In genomic region chr4:147863808-147864472, GRCh38 we compare ENCODE assay signal across 2 cellular contexts.
TF ChIP-seq lines count a peak whose summit lies in the region.

No MANE protein-coding gene starts in this region.

TF ChIP-seq in GM23338, 12 proteins besides CTCF, POLR2A, EP300 and RAD21 (continued from another document):
- no peak for TF ChIP-seq STAT1 (IDR thresholded peaks at IDR 0.05; ENCODE audit: unreplicated experiment)
- no peak for TF ChIP-seq REST (IDR thresholded peaks at IDR 0.05; ENCODE audit: unreplicated experiment)
- TF ChIP-seq, protein P1, sequence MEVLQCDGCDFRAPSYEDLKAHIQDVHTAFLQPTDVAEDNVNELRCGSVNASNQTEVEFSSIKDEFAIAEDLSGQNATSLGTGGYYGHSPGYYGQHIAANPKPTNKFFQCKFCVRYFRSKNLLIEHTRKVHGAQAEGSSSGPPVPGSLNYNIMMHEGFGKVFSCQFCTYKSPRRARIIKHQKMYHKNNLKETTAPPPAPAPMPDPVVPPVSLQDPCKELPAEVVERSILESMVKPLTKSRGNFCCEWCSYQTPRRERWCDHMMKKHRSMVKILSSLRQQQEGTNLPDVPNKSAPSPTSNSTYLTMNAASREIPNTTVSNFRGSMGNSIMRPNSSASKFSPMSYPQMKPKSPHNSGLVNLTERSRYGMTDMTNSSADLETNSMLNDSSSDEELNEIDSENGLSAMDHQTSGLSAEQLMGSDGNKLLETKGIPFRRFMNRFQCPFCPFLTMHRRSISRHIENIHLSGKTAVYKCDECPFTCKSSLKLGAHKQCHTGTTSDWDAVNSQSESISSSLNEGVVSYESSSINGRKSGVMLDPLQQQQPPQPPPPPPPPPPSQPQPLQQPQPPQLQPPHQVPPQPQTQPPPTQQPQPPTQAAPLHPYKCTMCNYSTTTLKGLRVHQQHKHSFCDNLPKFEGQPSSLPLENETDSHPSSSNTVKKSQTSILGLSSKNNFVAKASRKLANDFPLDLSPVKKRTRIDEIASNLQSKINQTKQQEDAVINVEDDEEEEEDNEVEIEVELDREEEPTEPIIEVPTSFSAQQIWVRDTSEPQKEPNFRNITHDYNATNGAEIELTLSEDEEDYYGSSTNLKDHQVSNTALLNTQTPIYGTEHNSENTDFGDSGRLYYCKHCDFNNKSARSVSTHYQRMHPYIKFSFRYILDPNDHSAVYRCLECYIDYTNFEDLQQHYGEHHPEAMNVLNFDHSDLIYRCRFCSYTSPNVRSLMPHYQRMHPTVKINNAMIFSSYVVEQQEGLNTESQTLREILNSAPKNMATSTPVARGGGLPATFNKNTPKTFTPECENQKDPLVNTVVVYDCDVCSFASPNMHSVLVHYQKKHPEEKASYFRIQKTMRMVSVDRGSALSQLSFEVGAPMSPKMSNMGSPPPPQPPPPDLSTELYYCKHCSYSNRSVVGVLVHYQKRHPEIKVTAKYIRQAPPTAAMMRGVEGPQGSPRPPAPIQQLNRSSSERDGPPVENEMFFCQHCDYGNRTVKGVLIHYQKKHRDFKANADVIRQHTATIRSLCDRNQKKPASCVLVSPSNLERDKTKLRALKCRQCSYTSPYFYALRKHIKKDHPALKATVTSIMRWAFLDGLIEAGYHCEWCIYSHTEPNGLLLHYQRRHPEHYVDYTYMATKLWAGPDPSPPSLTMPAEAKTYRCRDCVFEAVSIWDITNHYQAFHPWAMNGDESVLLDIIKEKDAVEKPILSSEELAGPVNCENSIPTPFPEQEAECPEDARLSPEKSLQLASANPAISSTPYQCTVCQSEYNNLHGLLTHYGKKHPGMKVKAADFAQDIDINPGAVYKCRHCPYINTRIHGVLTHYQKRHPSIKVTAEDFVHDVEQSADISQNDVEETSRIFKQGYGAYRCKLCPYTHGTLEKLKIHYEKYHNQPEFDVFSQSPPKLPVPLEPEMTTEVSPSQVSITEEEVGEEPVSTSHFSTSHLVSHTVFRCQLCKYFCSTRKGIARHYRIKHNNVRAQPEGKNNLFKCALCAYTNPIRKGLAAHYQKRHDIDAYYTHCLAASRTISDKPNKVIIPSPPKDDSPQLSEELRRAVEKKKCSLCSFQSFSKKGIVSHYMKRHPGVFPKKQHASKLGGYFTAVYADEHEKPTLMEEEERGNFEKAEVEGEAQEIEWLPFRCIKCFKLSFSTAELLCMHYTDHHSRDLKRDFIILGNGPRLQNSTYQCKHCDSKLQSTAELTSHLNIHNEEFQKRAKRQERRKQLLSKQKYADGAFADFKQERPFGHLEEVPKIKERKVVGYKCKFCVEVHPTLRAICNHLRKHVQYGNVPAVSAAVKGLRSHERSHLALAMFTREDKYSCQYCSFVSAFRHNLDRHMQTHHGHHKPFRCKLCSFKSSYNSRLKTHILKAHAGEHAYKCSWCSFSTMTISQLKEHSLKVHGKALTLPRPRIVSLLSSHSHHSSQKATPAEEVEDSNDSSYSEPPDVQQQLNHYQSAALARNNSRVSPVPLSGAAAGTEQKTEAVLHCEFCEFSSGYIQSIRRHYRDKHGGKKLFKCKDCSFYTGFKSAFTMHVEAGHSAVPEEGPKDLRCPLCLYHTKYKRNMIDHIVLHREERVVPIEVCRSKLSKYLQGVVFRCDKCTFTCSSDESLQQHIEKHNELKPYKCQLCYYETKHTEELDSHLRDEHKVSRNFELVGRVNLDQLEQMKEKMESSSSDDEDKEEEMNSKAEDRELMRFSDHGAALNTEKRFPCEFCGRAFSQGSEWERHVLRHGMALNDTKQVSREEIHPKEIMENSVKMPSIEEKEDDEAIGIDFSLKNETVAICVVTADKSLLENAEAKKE (CRISPR knock-in tag; IDR thresholded peaks at IDR 0.05) = no peak
- no peak for TF ChIP-seq CREB1 (CRISPR knock-in tag; IDR thresholded peaks at IDR 0.05; ENCODE audit: low read depth)
- TF ChIP-seq ZNF114 (CRISPR knock-in tag; IDR thresholded peaks at IDR 0.05) = no peak
- TF ChIP-seq POLR2AphosphoS5 (IDR thresholded peaks at IDR 0.05; ENCODE audit: low read depth) = no peak
- no peak for TF ChIP-seq EZH2 (IDR thresholded peaks at IDR 0.05; ENCODE audit: low read depth, unreplicated experiment)
- TF ChIP-seq ZNF331 (CRISPR knock-in tag; IDR thresholded peaks at IDR 0.05; ENCODE audit: low read depth) = no peak
- no peak for TF ChIP-seq ETS1 (IDR thresholded peaks at IDR 0.05)
- no peak for TF ChIP-seq EZH2phosphoT487 (IDR thresholded peaks at IDR 0.05; ENCODE audit: unreplicated experiment)
- TF ChIP-seq JUNB (IDR thresholded peaks at IDR 0.05; ENCODE audit: unreplicated experiment) = no peak
TF ChIP-seq in GM23338: peak in this region for 0.

TF ChIP-seq in H1, 55 proteins besides CTCF, POLR2A, EP300 and RAD21 (continued from another document):
- TF ChIP-seq FOSL1 (IDR thresholded peaks at IDR 0.05; ENCODE audit: insufficient read depth, low read depth, low read length) (no peak), SP1 (IDR thresholded peaks at IDR 0.05; ENCODE audit: low read depth, low read length) (no peak), EZH2 (IDR thresholded peaks at IDR 0.05; ENCODE audit: low read depth, low read length, severe bottlenecking) (no peak), SP2 (IDR thresholded peaks at IDR 0.05; ENCODE audit: low read length) (no peak), EGR1 (IDR thresholded peaks at IDR 0.05; ENCODE audit: borderline replicate concordance, low read depth, low read length) (no peak), TAF7 (optimal IDR thresholded peaks at IDR 0.05; ENCODE audit: borderline replicate concordance, low read depth, low read length) (no peak), NANOG (IDR thresholded peaks at IDR 0.05; ENCODE audit: insufficient read depth, low read depth, low read length, poor library complexity, severe bottlenecking) (no peak), POU5F1 (IDR thresholded peaks at IDR 0.05; ENCODE audit: low read depth, low read length) (no peak), BCL11A (IDR thresholded peaks at IDR 0.05; ENCODE audit: low read depth in 2 of 2, low read length in 2 of 2) (no peak), CTBP2 (IDR thresholded peaks at IDR 0.05; ENCODE audit: borderline replicate concordance, insufficient read depth, insufficient read length, low read length) (no peak), RBBP5 (IDR thresholded peaks at IDR 0.05; ENCODE audit: borderline replicate concordance, low read depth, low read length) (no peak)
- TF ChIP-seq, protein P2, sequence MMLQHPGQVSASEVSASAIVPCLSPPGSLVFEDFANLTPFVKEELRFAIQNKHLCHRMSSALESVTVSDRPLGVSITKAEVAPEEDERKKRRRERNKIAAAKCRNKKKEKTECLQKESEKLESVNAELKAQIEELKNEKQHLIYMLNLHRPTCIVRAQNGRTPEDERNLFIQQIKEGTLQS (IDR thresholded peaks at IDR 0.05; ENCODE audit: insufficient read depth, low read depth, low read length) = no peak
